26 cellular contexts compared by ENCODE assay signal in the genomic region with DNA sequence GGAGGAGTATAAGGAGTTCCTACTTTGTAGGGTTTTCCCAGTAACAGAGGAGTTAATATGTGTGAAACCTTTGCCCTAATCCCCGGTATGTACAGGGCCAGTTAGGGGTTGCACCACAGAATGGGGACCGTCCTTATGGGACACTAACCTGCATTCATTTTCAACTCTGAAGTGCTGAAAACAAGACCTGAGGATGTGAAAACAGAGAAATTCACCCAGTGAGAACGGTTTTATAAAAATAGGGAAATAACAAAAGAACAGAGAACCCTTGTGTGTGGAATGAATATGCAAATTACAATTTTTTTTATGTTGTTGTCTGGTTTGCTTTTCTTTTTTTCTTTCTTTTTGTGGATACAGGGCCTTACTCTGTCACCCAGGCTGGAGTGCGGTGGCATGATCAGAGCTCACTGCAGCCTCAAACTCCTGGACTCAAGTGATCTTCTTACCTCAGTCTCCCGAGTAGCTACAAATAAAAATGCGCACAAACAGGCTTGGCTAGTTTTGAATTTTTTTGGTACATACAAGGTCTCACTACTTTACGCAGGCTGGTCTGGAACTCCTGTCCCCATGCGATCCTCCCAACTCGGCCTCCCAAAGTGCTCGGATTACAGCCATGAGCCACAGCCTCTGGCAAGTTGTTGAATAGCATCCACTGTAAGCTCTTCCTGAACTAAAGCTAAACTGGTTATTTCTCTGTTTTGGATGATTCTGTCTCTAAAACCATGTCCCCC. TPM values are rescaled to one million over a fixed set of nuclear protein-coding genes. Genes with fewer than 3 reads are reported as not detected.
"Had no signal": no experiment of that assay in that cellular context is flagged by ENCODE, and none has a peak within 500 bp of the region (broad histone marks: within the 10 kb centered on the region; RNA-seq: fewer than 3 reads in every experiment).

No MANE protein-coding gene starts in this region.

- H3K9me3 ChIP-seq: ascending aorta, SJCRH30 had no signal

- FAIRE-seq: TTC549 had no signal

- H3K36me3 ChIP-seq: ascending aorta, cardiac muscle cell, SJCRH30 had no signal

- H3K27ac ChIP-seq: ascending aorta, cardiac muscle cell, SJCRH30, SK-N-MC had no signal

- DNase-seq: activated CD4-positive, alpha-beta T cell treated with anti-CD3 and anti-CD28 coated beads for 36 hours; activated CD4-positive, alpha-beta T cell treated with anti-CD3 and anti-CD28 coated beads, Interleukin-2, amount 10 ng/mL, durations not matched to agents 7 days and 5 days; activated CD4-positive, alpha-beta T cell treated with anti-CD3 and anti-CD28 coated beads, Interleukin-2, amount 50 U/mL, for 48 hours; activated CD8-positive, alpha-beta T cell treated with anti-CD3 and anti-CD28 coated beads, Interleukin-2, amount 10 ng/mL, durations not matched to agents 7 days and 5 days; activated gamma-delta T cell; activated naive CD4-positive, alpha-beta T cell treated with Interleukin-2 at 50 U/mL for 16 hours; activated naive CD8-positive, alpha-beta T cell treated with anti-CD3 and anti-CD28 coated beads, Interleukin-2, amount 10 ng/mL, durations not matched to agents 7 days and 5 days; activated T-cell treated with anti-CD3 and anti-CD28 coated beads, Interleukin-2, amount 50 U/mL, for 24 hours; amygdala; NCI-H1105; NCI-H1417 treated with DMSO at 0.1 percent for 48 hours; NCI-H187 treated with DMSO at 0.1 percent for 48 hours; NCI-H2081; NCI-H510A; NCI-H526; NCI-H748 treated with DMSO at 0.1 percent for 48 hours; OCI-M1; SHP77; SJCRH30 had no signal

- H3K27me3 ChIP-seq: ascending aorta had no signal

- ATAC-seq: activated CD4-positive, alpha-beta T cell treated with anti-CD3 and anti-CD28 coated beads for 36 hours; activated CD4-positive, CD25-positive, alpha-beta regulatory T cell treated with anti-CD3 and anti-CD28 coated beads, Interleukin-2, amount 50 U/mL, for 24 hours; activated CD8-positive, alpha-beta T cell treated with anti-CD3 and anti-CD28 coated beads, Interleukin-2, amount 10 ng/mL, durations not matched to agents 7 days and 5 days; WTC11 had no signal

- H3K4me3 ChIP-seq: ascending aorta, cardiac muscle cell, SJCRH30, SK-N-MC had no signal

- H3K4me1 ChIP-seq: ascending aorta, SJCRH30 had no signal

RNA-seq across cellular contexts. Expression of gene CLC, which starts 10.6 kb away (rescaled TPM):
- polyA plus RNA-seq: cardiac muscle cell had no signal

RNA-seq across cellular contexts. Expression of gene LGALS14, which starts 23.0 kb away (rescaled TPM):
- polyA plus RNA-seq: adipose tissue, cardiac muscle cell had no signal

RNA-seq across cellular contexts. Expression of gene LEUTX, which starts 51.4 kb away (rescaled TPM):
- polyA plus RNA-seq: adipose tissue, cardiac muscle cell had no signal
